25 cellular contexts compared by ENCODE assay signal in the genomic region with DNA sequence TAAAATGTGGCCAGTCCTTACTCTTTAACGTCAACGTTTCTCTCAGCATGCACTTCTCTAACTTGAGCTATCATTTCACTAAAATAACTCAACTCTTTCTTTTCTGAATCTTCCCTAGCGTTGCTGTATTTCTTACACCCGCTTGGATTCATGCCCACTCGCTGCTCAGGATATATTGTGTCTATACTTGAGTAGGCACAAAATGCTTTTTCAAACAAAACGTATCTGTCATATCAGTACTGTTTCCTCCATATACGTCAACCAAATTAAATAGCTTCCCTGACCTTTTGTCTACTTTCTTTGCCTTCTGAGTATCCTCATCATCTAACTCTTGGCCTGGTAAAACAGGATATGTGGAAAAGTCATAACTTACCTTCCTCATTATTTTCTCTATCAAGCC.
"Had no signal": no experiment of that assay in that cellular context is flagged by ENCODE, and none has a peak within 500 bp of the region (broad histone marks: within the 10 kb centered on the region; RNA-seq: fewer than 3 reads in every experiment).

No MANE protein-coding gene starts in this region.

- H3K27ac Mint-ChIP-seq: immature natural killer cell; mesothelial cell of epicardium; naive B cell; natural killer cell treated with Interleukin-12 subunit alpha and Interleukin-12 subunit beta and Interleukin-15 and Interleukin-18, amount 100 ng/mL, for 72 hours; progenitor cell of endocrine pancreas; stimulated activated effector memory CD8-positive, alpha-beta T cell treated with anti-CD3 and anti-CD28 coated beads, Interleukin-12 subunit alpha, Interleukin-12 subunit beta, amount 100 ng/mL, for 72 hours had no signal

- H3K27me3 ChIP-seq: left lung, ovary, right atrium auricular region, spleen, stomach, testis, thyroid gland, transverse colon, upper lobe of left lung, vagina had no signal

- ATAC-seq: left colon; left lung; lower lobe of right lung; natural killer cell treated with Interleukin-12 subunit alpha and Interleukin-12 subunit beta and Interleukin-15 and Interleukin-18, amount 100 ng/mL, for 72 hours; sciatic nerve had no signal

- H3K36me3 ChIP-seq: left lung, lower lobe of right lung, ovary, right atrium auricular region, spleen, stomach, thyroid gland, transverse colon, upper lobe of left lung, vagina had no signal

- H3K36me3 Mint-ChIP-seq: immature natural killer cell; mesothelial cell of epicardium; naive B cell; natural killer cell treated with Interleukin-12 subunit alpha and Interleukin-12 subunit beta and Interleukin-15 and Interleukin-18, amount 100 ng/mL, for 72 hours; stimulated activated effector memory CD8-positive, alpha-beta T cell treated with anti-CD3 and anti-CD28 coated beads, Interleukin-12 subunit alpha, Interleukin-12 subunit beta, amount 100 ng/mL, for 72 hours had no signal

- H3K27me3 Mint-ChIP-seq: naive B cell; natural killer cell treated with Interleukin-12 subunit alpha and Interleukin-12 subunit beta and Interleukin-15 and Interleukin-18, amount 100 ng/mL, for 72 hours; progenitor cell of endocrine pancreas had no signal

- H3K9me3 ChIP-seq: left lung, lower lobe of right lung, ovary, right atrium auricular region, spleen, stomach, testis, thyroid gland, transverse colon, upper lobe of left lung, vagina had no signal

- H3K9me3 Mint-ChIP-seq: immature natural killer cell; mesothelial cell of epicardium; naive B cell; natural killer cell treated with Interleukin-12 subunit alpha and Interleukin-12 subunit beta and Interleukin-15 and Interleukin-18, amount 100 ng/mL, for 72 hours; stimulated activated effector memory CD8-positive, alpha-beta T cell treated with anti-CD3 and anti-CD28 coated beads, Interleukin-12 subunit alpha, Interleukin-12 subunit beta, amount 100 ng/mL, for 72 hours had no signal

- H3K4me1 ChIP-seq: right atrium auricular region, testis had no signal

- H3K4me3 ChIP-seq: left lung, lower lobe of right lung, ovary, right atrium auricular region, skin epidermis, spleen, stomach, testis, thyroid gland, transverse colon, upper lobe of left lung, vagina had no signal

- H3K4me3 Mint-ChIP-seq: immature natural killer cell; mesothelial cell of epicardium; naive B cell; natural killer cell treated with Interleukin-12 subunit alpha and Interleukin-12 subunit beta and Interleukin-15 and Interleukin-18, amount 100 ng/mL, for 72 hours; stimulated activated effector memory CD8-positive, alpha-beta T cell treated with anti-CD3 and anti-CD28 coated beads, Interleukin-12 subunit alpha, Interleukin-12 subunit beta, amount 100 ng/mL, for 72 hours had no signal

- H3K27ac ChIP-seq: lower lobe of right lung, ovary, right atrium auricular region, stomach, testis, thyroid gland, transverse colon, upper lobe of left lung, vagina had no signal

- DNase-seq: hypothalamus; immature natural killer cell; kidney; left colon; left lung; lower lobe of right lung; mesendoderm; naive B cell; ovary; spleen; stimulated activated CD4-positive, alpha-beta T cell treated with anti-CD3 and anti-CD28 coated beads, Interleukin-4, amount 100 ng/mL, for 24 hours; stimulated activated naive CD4-positive, alpha-beta T cell; stomach; testis; thyroid gland; transverse colon; upper lobe of left lung had no signal
